8 cellular contexts compared by ENCODE assay signal in the genomic region with DNA sequence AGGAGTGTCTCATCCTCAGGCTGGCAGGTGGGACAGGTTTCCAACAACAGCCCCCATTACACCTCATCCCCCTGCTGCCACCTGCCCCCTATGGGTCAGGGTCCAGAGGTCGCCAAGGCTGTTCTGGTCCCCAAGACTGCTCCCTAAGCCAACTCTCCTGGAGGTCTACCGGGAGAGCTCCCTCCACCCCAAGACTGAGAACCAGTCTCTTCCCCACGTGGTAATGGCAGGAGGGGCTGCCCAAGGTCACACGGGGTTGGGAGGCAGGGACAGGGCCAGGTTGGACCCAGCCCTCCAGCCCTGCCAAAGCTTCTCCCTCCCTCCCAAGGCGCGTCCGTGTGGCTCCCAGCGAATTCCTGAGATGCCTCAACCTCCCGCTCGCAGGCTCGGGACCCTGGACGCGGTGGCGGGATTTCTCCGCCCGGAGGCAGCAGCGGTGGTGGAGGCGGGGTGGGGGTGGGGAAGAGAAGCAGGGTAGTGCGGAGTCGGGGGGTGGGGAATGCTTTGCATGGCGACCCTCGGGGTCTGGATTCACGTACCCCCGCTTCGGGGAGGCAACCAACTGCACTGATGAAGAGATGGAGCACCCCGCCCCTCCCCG.
DNase-seq lines count a peak whose midpoint lies in the region; ATAC-seq and TF ChIP-seq lines count a peak whose summit lies in the region.

No MANE protein-coding gene starts in this region.

- CTCF ChIA-PET in activated naive CD4-positive, alpha-beta T cell treated with anti-CD3 and anti-CD28 coated beads for 36 hours (lab: Charles Lee) = interaction anchor here (0.8 to 4.9 kb wide), 4 partner anchors 10 to 101 kb away, joined by 4 to 34 read pairs (median 4); no protein-coding TSS in a partner anchor

- TF ChIP-seq CTCF in breast epithelium (IDR thresholded peaks at IDR 0.05) = no peak
- TF ChIP-seq CTCF in uterus (IDR thresholded peaks at IDR 0.05) = no peak

- no peak overlapping the region for H3K27ac Mint-ChIP-seq in activated naive CD4-positive, alpha-beta T cell treated with anti-CD3 and anti-CD28 coated beads for 36 hours
- no peak overlapping the region for H3K27ac Mint-ChIP-seq in memory B cell

- TF ChIP-seq POLR2A in breast epithelium (IDR thresholded peaks at IDR 0.05) = no peak
- no peak for TF ChIP-seq POLR2A in uterus (IDR thresholded peaks at IDR 0.05)

- peak overlapping the region; percentile 81 to 88 (median 88) for H3K4me3 ChIP-seq in breast epithelium
- H3K4me3 ChIP-seq in uterus = peak overlapping the region; percentile 79 to 83

- H3K4me1 Mint-ChIP-seq in activated naive CD4-positive, alpha-beta T cell treated with anti-CD3 and anti-CD28 coated beads for 36 hours (ENCODE audit: low read depth) = peaks cover 62% of the 10 kb centered on the region
- peaks cover 54% of the 10 kb centered on the region for H3K4me1 Mint-ChIP-seq in memory B cell

- no peak for DNase-seq in activated naive CD4-positive, alpha-beta T cell treated with anti-CD3 and anti-CD28 coated beads for 36 hours
- DNase-seq in activated naive CD4-positive, alpha-beta T cell treated with Interleukin-2 at 50 U/mL for 16 hours = no peak
- no peak for DNase-seq in breast epithelium (ENCODE audit: low spot score in 2 of 2)
- DNase-seq in memory B cell (ENCODE audit: low spot score in 2 of 2) = no peak
- DNase-seq in uterus = no peak
- DNase-seq in dedifferentiated amniotic fluid mesenchymal stem cell (ENCODE audit: extremely low spot score) = no peak

- peaks cover 3% of the 10 kb centered on the region for H3K36me3 Mint-ChIP-seq in activated naive CD4-positive, alpha-beta T cell treated with anti-CD3 and anti-CD28 coated beads for 36 hours (ENCODE audit: low read depth)
- peaks cover 14% of the 10 kb centered on the region for H3K36me3 Mint-ChIP-seq in memory B cell

- H3K4me3 Mint-ChIP-seq in activated naive CD4-positive, alpha-beta T cell treated with anti-CD3 and anti-CD28 coated beads for 36 hours = peak overlapping the region; percentile 64
- peak overlapping the region; percentile 53 for H3K4me3 Mint-ChIP-seq in memory B cell

- H3K36me3 ChIP-seq in breast epithelium (no peaks in the 10 kb centered on the region), uterus (no peaks in the 10 kb centered on the region)

- no peaks in the 10 kb centered on the region for H3K4me1 ChIP-seq in breast epithelium
- H3K4me1 ChIP-seq in uterus = no peaks in the 10 kb centered on the region

- intact Hi-C loops in activated naive CD4-positive, alpha-beta T cell treated with anti-CD3 and anti-CD28 coated beads for 36 hours (cut with micrococcal nuclease) = no loop called here
- intact Hi-C loops in breast epithelium (cut with DNase I; ENCODE audit: low total_unique reads) = loop anchor here (10.0 kb wide), 1 partner anchor 1362 kb away; no protein-coding TSS in a partner anchor
- intact Hi-C loops in uterus (cut with DNase I; ENCODE audit: low total_unique reads) = loop anchor here (10.0 kb wide), 1 partner anchor 98 kb away; no protein-coding TSS in a partner anchor

- no peaks in the 10 kb centered on the region for H3K9me3 ChIP-seq in breast epithelium
- no peaks in the 10 kb centered on the region for H3K9me3 ChIP-seq in uterus

- no peaks in the 10 kb centered on the region for H3K9me3 Mint-ChIP-seq in activated naive CD4-positive, alpha-beta T cell treated with anti-CD3 and anti-CD28 coated beads for 36 hours
- no peaks in the 10 kb centered on the region for H3K9me3 Mint-ChIP-seq in memory B cell

- H3K27ac ChIP-seq in breast epithelium (peak overlapping the region; percentile 55 to 85), uterus (peak overlapping the region; percentile 75 to 87)

- ATAC-seq in memory B cell (ENCODE audit: low read depth) (no peak), GM18870 (IDR thresholded peaks at IDR 0.05; ENCODE audit: unreplicated experiment) (no peak), GM21381 (IDR thresholded peaks at IDR 0.05; ENCODE audit: unreplicated experiment) (no peak)

- H3K27me3 Mint-ChIP-seq in activated naive CD4-positive, alpha-beta T cell treated with anti-CD3 and anti-CD28 coated beads for 36 hours (ENCODE audit: low read depth) = no peaks in the 10 kb centered on the region
- no peaks in the 10 kb centered on the region for H3K27me3 Mint-ChIP-seq in memory B cell

- no peaks in the 10 kb centered on the region for H3K27me3 ChIP-seq in breast epithelium
- H3K27me3 ChIP-seq in uterus = no peaks in the 10 kb centered on the region
